Comparison of ENCODE assay signal across 12 cellular contexts in the genomic region with DNA sequence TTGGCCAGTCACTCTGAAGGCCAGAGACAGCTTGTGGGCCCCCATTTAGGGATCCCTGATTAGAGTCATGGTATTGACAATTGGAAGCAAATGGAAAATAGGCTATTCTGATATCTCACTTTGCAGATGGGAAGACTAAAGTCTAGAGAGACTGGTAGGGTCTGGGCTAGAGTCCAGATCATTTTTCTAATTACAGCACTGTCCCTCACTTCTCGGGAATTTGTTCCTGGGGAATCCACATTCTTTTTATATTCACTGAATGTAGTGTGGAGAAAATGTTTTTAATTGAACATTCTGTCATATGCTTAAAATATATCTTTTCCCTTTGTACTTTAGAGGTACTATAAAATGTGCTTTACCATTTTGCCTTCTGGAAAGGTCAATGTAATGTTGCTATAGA. TPM values are rescaled to one million over a fixed set of nuclear protein-coding genes. Genes with fewer than 3 reads are reported as not detected.
DNase-seq lines count a peak whose midpoint lies in the region; ATAC-seq and TF ChIP-seq lines count a peak whose summit lies in the region.
"Had no signal": no experiment of that assay in that cellular context is flagged by ENCODE, and none has a peak within 500 bp of the region (broad histone marks: within the 10 kb centered on the region; RNA-seq: fewer than 3 reads in every experiment).

No MANE protein-coding gene starts in this region.

- no peak for TF ChIP-seq CTCF in AG04450 (IDR thresholded peaks at IDR 0.05; ENCODE audit: low read depth, low read length)
- no peak for TF ChIP-seq CTCF in GM23338 (conservative IDR thresholded peaks at IDR 0.05; ENCODE audit: low read depth in 2 of 2)

- no peaks in the 10 kb centered on the region for H3F3A ChIP-seq in GM23338 (replicated peaks; ENCODE audit: low read depth)

- DNase-seq in AG04450 (ENCODE audit: low read depth, low spot score), result no peak
- no peak for DNase-seq in GM23338 (ENCODE audit: low spot score)
- DNase-seq in activated naive CD8-positive, alpha-beta T cell treated with anti-CD3 and anti-CD28 coated beads, Interleukin-2, amount 10 ng/mL, durations not matched to agents 7 days and 5 days, result no peak
- no peak for DNase-seq in pons (ENCODE audit: low spot score)
- DNase-seq in stimulated activated CD4-positive, alpha-beta T cell treated with anti-CD3 and anti-CD28 coated beads, Interleukin-15, amount 100 ng/mL, for 24 hours, result no peak
- DNase-seq in ureter (ENCODE audit: low spot score), result no peak
- DNase-seq: GF-D8, substantia nigra had no signal

- H3K79me2 ChIP-seq in GM23338 (replicated peaks; ENCODE audit: insufficient read depth), result peaks cover 54% of the 10 kb centered on the region

- POLR2A ChIA-PET in AG04450 (lab: Yijun Ruan, JAX), result no interaction called here
- POLR2A ChIA-PET in activated naive CD8-positive, alpha-beta T cell treated with anti-CD3 and anti-CD28 coated beads, Interleukin-2, amount 10 ng/mL, durations not matched to agents 7 days and 5 days (lab: Charles Lee), result interaction anchor here (0.5 to 1.8 kb wide), 3 partner anchors 10 to 37 kb away, joined by 3 to 6 read pairs (median 3); no protein-coding TSS in a partner anchor

- CTCF ChIA-PET in AG04450 (lab: Charles Lee), result interaction anchor here (0.6 to 1.1 kb wide), 3 partner anchors 53 to 519 kb away, joined by 3 to 5 read pairs (median 3); no protein-coding TSS in a partner anchor

- H3K27ac ChIP-seq in AG04450 (ENCODE audit: low read depth, low read length) (no peak overlapping the region), GM23338 (ENCODE audit: low read depth) (no peak overlapping the region), mesodermal cell (ENCODE audit: low read depth, low read length, severe bottlenecking) (no peak overlapping the region)

- peaks cover 8% of the 10 kb centered on the region for H3K4me1 ChIP-seq in GM23338 (ENCODE audit: insufficient read depth)
- H3K4me1 ChIP-seq in mesodermal cell (ENCODE audit: control insufficient read depth, insufficient read depth, low read length, poor library complexity, severe bottlenecking), result no peaks in the 10 kb centered on the region

- H3K9me3 Mint-ChIP-seq in GM23338, result no peaks in the 10 kb centered on the region; the same call in 2 of the 3 replicates
- H3K9me3 Mint-ChIP-seq in activated naive CD8-positive, alpha-beta T cell treated with anti-CD3 and anti-CD28 coated beads, Interleukin-2, amount 10 ng/mL, durations not matched to agents 7 days and 5 days, result no peaks in the 10 kb centered on the region

- H4K20me1 ChIP-seq in GM23338 (replicated peaks; ENCODE audit: insufficient read depth), result peaks cover 24% of the 10 kb centered on the region

- H2AFZ ChIP-seq in GM23338, result no peak overlapping the region

- H3K27ac Mint-ChIP-seq in GM23338, result no peak overlapping the region
- H3K27ac Mint-ChIP-seq in activated naive CD8-positive, alpha-beta T cell treated with anti-CD3 and anti-CD28 coated beads, Interleukin-2, amount 10 ng/mL, durations not matched to agents 7 days and 5 days, result no peak overlapping the region

- H3K9me3 ChIP-seq in AG04450 (ENCODE audit: control insufficient read depth, insufficient read depth, low read length) (no peaks in the 10 kb centered on the region; the same call in 1 of the 2 replicates), mesodermal cell (ENCODE audit: control insufficient read depth, low read length) (no peaks in the 10 kb centered on the region)
- H3K9me3 ChIP-seq: gastroesophageal sphincter had no signal

- H3K36me3 Mint-ChIP-seq in GM23338 (ENCODE audit: low read depth), result peaks cover 5% of the 10 kb centered on the region; the same call in 2 of the 3 replicates
- peaks cover under 1% of the 10 kb centered on the region for H3K36me3 Mint-ChIP-seq in activated naive CD8-positive, alpha-beta T cell treated with anti-CD3 and anti-CD28 coated beads, Interleukin-2, amount 10 ng/mL, durations not matched to agents 7 days and 5 days

- peaks cover 8% of the 10 kb centered on the region; the same call in 2 of the 3 replicates for H3K4me1 Mint-ChIP-seq in GM23338
- H3K4me1 Mint-ChIP-seq in activated naive CD8-positive, alpha-beta T cell treated with anti-CD3 and anti-CD28 coated beads, Interleukin-2, amount 10 ng/mL, durations not matched to agents 7 days and 5 days, result peaks cover 22% of the 10 kb centered on the region

- no peaks in the 10 kb centered on the region for H3K36me3 ChIP-seq in GM23338 (ENCODE audit: insufficient read depth)
- peaks cover 3% of the 10 kb centered on the region for H3K36me3 ChIP-seq in mesodermal cell (ENCODE audit: control insufficient read depth, insufficient read depth, low read length)
- H3K36me3 ChIP-seq: gastroesophageal sphincter had no signal

- peaks cover 5% of the 10 kb centered on the region for H3K27me3 Mint-ChIP-seq in GM23338 (ENCODE audit: insufficient read depth, low read depth, poor library complexity)
- H3K27me3 Mint-ChIP-seq in activated naive CD8-positive, alpha-beta T cell treated with anti-CD3 and anti-CD28 coated beads, Interleukin-2, amount 10 ng/mL, durations not matched to agents 7 days and 5 days, result no peaks in the 10 kb centered on the region

- H3K27me3 ChIP-seq in AG04450 (ENCODE audit: control insufficient read depth, insufficient read depth, low read length) (no peaks in the 10 kb centered on the region), GM23338 (ENCODE audit: insufficient read depth) (no peaks in the 10 kb centered on the region)
- H3K27me3 ChIP-seq: gastroesophageal sphincter had no signal

- no peak for ATAC-seq in GM23338
- ATAC-seq in activated naive CD8-positive, alpha-beta T cell treated with anti-CD3 and anti-CD28 coated beads, Interleukin-2, amount 10 ng/mL, durations not matched to agents 7 days and 5 days (ENCODE audit: low read depth), result no peak
- ATAC-seq in HG02798 (IDR thresholded peaks at IDR 0.05; ENCODE audit: poor library complexity, unreplicated experiment), result no peak
- ATAC-seq: gastroesophageal sphincter, sciatic nerve had no signal

- H3K4me3 ChIP-seq in AG04450 (ENCODE audit: low read depth, low read length), result peak overlapping the region; percentile 99
- H3K4me3 ChIP-seq in GM23338, result peak overlapping the region; percentile 91
- peak overlapping the region; percentile 91 for H3K4me3 ChIP-seq in mesodermal cell (ENCODE audit: extremely low read depth, insufficient read depth, low read length, poor library complexity, severe bottlenecking)

- H3K4me2 ChIP-seq in GM23338, result peak overlapping the region; percentile 88

- WGBS in mesodermal cell (ENCODE audit: insufficient coverage in 2 of 2), 2 experiments, result no CpG with 5 or more reads among the region's 1 CpG

- H3K9me2 ChIP-seq in GM23338 (ENCODE audit: insufficient read depth), result no peaks in the 10 kb centered on the region

- H3K4me3 Mint-ChIP-seq in GM23338, result peak overlapping the region; percentile 100
- peak overlapping the region; percentile 92 for H3K4me3 Mint-ChIP-seq in activated naive CD8-positive, alpha-beta T cell treated with anti-CD3 and anti-CD28 coated beads, Interleukin-2, amount 10 ng/mL, durations not matched to agents 7 days and 5 days

TF ChIP-seq in GM23338, 12 proteins besides CTCF, POLR2A, EP300 and RAD21 (continues in another document):
- TF ChIP-seq, protein P1, sequence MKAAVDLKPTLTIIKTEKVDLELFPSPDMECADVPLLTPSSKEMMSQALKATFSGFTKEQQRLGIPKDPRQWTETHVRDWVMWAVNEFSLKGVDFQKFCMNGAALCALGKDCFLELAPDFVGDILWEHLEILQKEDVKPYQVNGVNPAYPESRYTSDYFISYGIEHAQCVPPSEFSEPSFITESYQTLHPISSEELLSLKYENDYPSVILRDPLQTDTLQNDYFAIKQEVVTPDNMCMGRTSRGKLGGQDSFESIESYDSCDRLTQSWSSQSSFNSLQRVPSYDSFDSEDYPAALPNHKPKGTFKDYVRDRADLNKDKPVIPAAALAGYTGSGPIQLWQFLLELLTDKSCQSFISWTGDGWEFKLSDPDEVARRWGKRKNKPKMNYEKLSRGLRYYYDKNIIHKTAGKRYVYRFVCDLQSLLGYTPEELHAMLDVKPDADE (IDR thresholded peaks at IDR 0.05), result no peak
- TF ChIP-seq STAT1 (IDR thresholded peaks at IDR 0.05; ENCODE audit: unreplicated experiment), result no peak

RNA-seq across cellular contexts. Expression of a gene that starts 1.1 kb away (rescaled TPM):
- polyA plus RNA-seq in AG04450 (2011; rRNA removed), result 21.2 and 23.3 TPM in 2 replicates
- 33.9 and 36.1 TPM in 2 replicates for polyA minus RNA-seq in AG04450 (2011; rRNA and poly(A)+ RNA removed)
- 6.6 and 11.8 TPM in 2 replicates for total RNA-seq in GM23338 (2014; rRNA removed; shearing (Covaris generic))
- 7.0 and 8.6 TPM in 2 replicates for polyA plus RNA-seq in GM23338 (2016; fragmentation: Nextera tagmentation; extraction: Ambion mirVana)
- total RNA-seq in activated naive CD8-positive, alpha-beta T cell treated with anti-CD3 and anti-CD28 coated beads, Interleukin-2, amount 10 ng/mL, durations not matched to agents 7 days and 5 days, result 10 to 100 TPM; 17.0 to 18.0 TPM
- 10.7 TPM for polyA plus RNA-seq in mesodermal cell (2013, experiment 1 of 2)
- 12.4 TPM for polyA plus RNA-seq in mesodermal cell (2013, experiment 2 of 2)
- total RNA-seq in ureter, result 46.0 TPM

RNA-seq across cellular contexts. Expression of a gene that starts 1.3 kb away (rescaled TPM):
- 40.2 and 44.6 TPM in 2 replicates for polyA plus RNA-seq in AG04450 (2011; rRNA removed)
- 91.1 and 115 TPM in 2 replicates for polyA minus RNA-seq in AG04450 (2011; rRNA and poly(A)+ RNA removed)
- total RNA-seq in GM23338 (2014; rRNA removed; shearing (Covaris generic)), result 138 and 141 TPM in 2 replicates
- 78.5 and 90.6 TPM in 2 replicates for polyA plus RNA-seq in GM23338 (2016; fragmentation: Nextera tagmentation; extraction: Ambion mirVana)
- total RNA-seq in activated naive CD8-positive, alpha-beta T cell treated with anti-CD3 and anti-CD28 coated beads, Interleukin-2, amount 10 ng/mL, durations not matched to agents 7 days and 5 days, result 10 to 100 TPM; 55.3 to 56.1 TPM
- polyA plus RNA-seq in mesodermal cell (2013, experiment 1 of 2), result 70.9 TPM
- polyA plus RNA-seq in mesodermal cell (2013, experiment 2 of 2), result 59.4 TPM
- total RNA-seq in ureter, result 72.5 TPM
